Comparison of ENCODE assay signal across 13 cellular contexts in the genomic region with DNA sequence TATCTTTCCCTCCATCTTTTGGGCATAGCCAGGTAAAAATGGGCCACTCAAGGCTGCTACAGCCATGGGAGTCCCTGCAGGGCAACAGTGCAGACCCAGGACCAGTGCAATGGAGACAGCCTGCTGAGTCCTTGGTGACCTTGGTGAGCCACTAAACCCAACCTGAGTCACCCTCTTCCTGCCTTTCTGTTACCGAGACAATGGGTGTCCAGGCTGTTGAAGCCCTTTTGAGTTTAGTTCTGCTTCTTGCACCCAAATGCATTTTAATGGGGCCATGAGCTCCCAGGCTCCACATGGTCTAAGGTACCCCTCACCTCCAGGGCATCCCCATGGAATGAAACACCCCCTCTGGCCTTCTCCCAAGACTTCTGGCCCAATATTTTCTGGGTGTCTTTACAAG. TPM values are rescaled to one million over a fixed set of nuclear protein-coding genes. Genes with fewer than 3 reads are reported as not detected.
DNase-seq lines count a peak whose midpoint lies in the region; ATAC-seq, FAIRE-seq and TF ChIP-seq lines count a peak whose summit lies in the region.
"Had no signal": no experiment of that assay in that cellular context is flagged by ENCODE, and none has a peak within 500 bp of the region (broad histone marks: within the 10 kb centered on the region; RNA-seq: fewer than 3 reads in every experiment).

No MANE protein-coding gene starts in this region.

- no peaks in the 10 kb centered on the region for H3K79me2 ChIP-seq in OCI-LY7 (ENCODE audit: insufficient read depth, low read depth, low read length)
- no peaks in the 10 kb centered on the region for H3K79me2 ChIP-seq in GM12878 (ENCODE audit: control insufficient read depth, insufficient read depth, low read length)
- H3K79me2 ChIP-seq in Karpas-422 (ENCODE audit: low read length), result no peaks in the 10 kb centered on the region

- no peak overlapping the region for H3K4me3 ChIP-seq in OCI-LY7 (ENCODE audit: low read depth, low read length, poor library complexity, severe bottlenecking)
- H3K4me3 ChIP-seq in GM12878, result no peak overlapping the region
- no peak overlapping the region for H3K4me3 ChIP-seq in Karpas-422 (ENCODE audit: low read length)

- in situ Hi-C loops in GM12878 (cut with MboI), result no loop called here

- no peaks in the 10 kb centered on the region for H4K20me1 ChIP-seq in OCI-LY7 (ENCODE audit: insufficient read depth, low read length)
- H4K20me1 ChIP-seq in GM12878 (ENCODE audit: control insufficient read depth, insufficient read depth), result no peaks in the 10 kb centered on the region
- no peaks in the 10 kb centered on the region for H4K20me1 ChIP-seq in Karpas-422 (ENCODE audit: insufficient read depth, low read depth, low read length)

- no peak overlapping the region for H3K9ac ChIP-seq in GM12878 (ENCODE audit: control insufficient read depth, insufficient read depth, low read length)
- H3K9ac ChIP-seq in Karpas-422 (ENCODE audit: low read length), result no peak overlapping the region

- H3K36me3 ChIP-seq in OCI-LY7 (ENCODE audit: insufficient read depth, low read length), result no peaks in the 10 kb centered on the region
- no peaks in the 10 kb centered on the region for H3K36me3 ChIP-seq in GM12878 (ENCODE audit: control insufficient read depth in 2 of 2, insufficient read depth in 2 of 2, low read length in 1 of 2)
- no peaks in the 10 kb centered on the region for H3K36me3 ChIP-seq in Karpas-422 (ENCODE audit: insufficient read depth, low read length)

- intact Hi-C loops in OCI-LY7 (cut with micrococcal nuclease; ENCODE audit: unreplicated experiment), result no loop called here
- intact Hi-C loops in GM12878 (cut with micrococcal nuclease; ENCODE audit: unreplicated experiment), result loop anchor here (1.0 kb wide), 1 partner anchor 32 kb away; no protein-coding TSS in a partner anchor

- BruUV-seq in OCI-LY7 (replicated peaks; lab: Mats Ljungman, UMichigan), result no TSS peak
- BruUV-seq in GM12878 (replicated peaks; lab: Mats Ljungman, UMichigan), result no TSS peak

- no peak overlapping the region for H3K27ac ChIP-seq in OCI-LY7 (ENCODE audit: low read depth, low read length, poor library complexity, severe bottlenecking)
- H3K27ac ChIP-seq in GM12878 (ENCODE audit: control insufficient read depth, insufficient read depth), result no peak overlapping the region
- no peak overlapping the region for H3K27ac ChIP-seq in Karpas-422 (ENCODE audit: low read length)

- H3K9me2 ChIP-seq in OCI-LY7 (ENCODE audit: insufficient read depth, low read length) (no peaks in the 10 kb centered on the region), Karpas-422 (replicated peaks; ENCODE audit: insufficient read depth, low read length) (no peaks in the 10 kb centered on the region)

- H2AFZ ChIP-seq in OCI-LY7 (ENCODE audit: low read length), result 0 out of 2 replicates have a peak overlapping the region, but pooled peaks have one; percentile 23
- no peak overlapping the region for H2AFZ ChIP-seq in GM12878 (ENCODE audit: control insufficient read depth, low read depth, low read length)
- H2AFZ ChIP-seq in Karpas-422 (ENCODE audit: low read length), result no peak overlapping the region

- DNase-seq in EL (peak; percentile 15), OCI-LY7 (ENCODE audit: low spot score) (no peak), GM12878 (ENCODE audit: low read depth, low spot score) (no peak), renal cortical epithelial cell (ENCODE audit: low read depth) (peak; percentile 30), Karpas-422 (no peak)
- no peak for DNase-seq in stimulated activated CD4-positive, alpha-beta T cell treated with anti-CD3 and anti-CD28 coated beads, Interleukin-1b, Interleukin-23, amount 100 ng/mL, for 48 hours
- DNase-seq: DMS 273 treated with DMSO at 0.1 percent for 48 hours, NCI-H1105 treated with DMSO at 0.1 percent for 48 hours had no signal

- peaks cover 21% of the 10 kb centered on the region for H3K4me1 ChIP-seq in OCI-LY7 (ENCODE audit: insufficient read depth, low read length, poor library complexity, severe bottlenecking)
- peaks cover 34% of the 10 kb centered on the region for H3K4me1 ChIP-seq in GM12878 (ENCODE audit: control insufficient read depth, insufficient read depth, low read length)
- H3K4me1 ChIP-seq in Karpas-422 (ENCODE audit: low read length), result peaks cover 5% of the 10 kb centered on the region

- no peak for TF ChIP-seq POLR2A in GM12878 (IDR thresholded peaks at IDR 0.05; ENCODE audit: low read depth, low read length)

- WGBS in GM12878 (ENCODE audit: insufficient coverage, insufficient replicate concordance, low lambda C conversion rate, missing lambda C conversion rate), result 42% methylated on average over 1 of the region's 1 CpG

- no peak for TF ChIP-seq CTCF in OCI-LY7 (conservative IDR thresholded peaks at IDR 0.05; ENCODE audit: low read length)
- no peak for TF ChIP-seq CTCF in GM12878 (IDR thresholded peaks at IDR 0.05 in 2 of 3, conservative IDR thresholded peaks at IDR 0.05 in 1 of 3; ENCODE audit: control insufficient read depth in 2 of 3, extremely low read depth in 1 of 3, insufficient read depth in 1 of 3, low read depth in 3 of 3, low read length in 3 of 3)

- SMC1A ChIA-PET in GM12878 (lab: Charles Lee; ENCODE audit: uncharacterized antibody, unreplicated experiment), result interaction anchor here (0.7 to 3.7 kb wide), 7 partner anchors 16 to 56 kb away, joined by 3 to 12 read pairs (median 4); no protein-coding TSS in a partner anchor

- H3K27me3 ChIP-seq in GM12878 (replicated peaks in 1 of 2; ENCODE audit: control insufficient read depth in 2 of 2, insufficient read depth in 2 of 2, low read length in 1 of 2) (no peaks in the 10 kb centered on the region), Karpas-422 (ENCODE audit: low read length) (no peaks in the 10 kb centered on the region)

- TF ChIP-seq RAD21 in GM12878 (IDR thresholded peaks at IDR 0.05; ENCODE audit: insufficient read depth, low read depth, low read length), result no peak

- POLR2A ChIA-PET in OCI-LY7 (lab: Charles Lee) (no interaction called here), GM12878 (lab: Charles Lee) (interaction anchor here (0.8 to 2.1 kb wide), 2 partner anchors 28 to 31 kb away, joined by 3 to 9 read pairs; a partner anchor contains a TSS)

- RAD21 ChIA-PET in GM12878 (lab: Charles Lee; ENCODE audit: unreplicated experiment), result interaction anchor here (0.6 to 1.9 kb wide), 3 partner anchors 28 to 107 kb away, joined by 4 to 7 read pairs (median 4); no protein-coding TSS in a partner anchor

- TF ChIP-seq EP300 in GM12878 (IDR thresholded peaks at IDR 0.05; ENCODE audit: borderline replicate concordance in 1 of 2, control insufficient read depth in 1 of 2, low read depth in 2 of 2, low read length in 2 of 2), result no peak

- H3K9me3 ChIP-seq in OCI-LY7 (ENCODE audit: low read length), result no peaks in the 10 kb centered on the region
- H3K9me3 ChIP-seq in GM12878 (replicated peaks; ENCODE audit: control insufficient read depth, insufficient read depth, low read length), result no peaks in the 10 kb centered on the region
- H3K9me3 ChIP-seq in Karpas-422 (ENCODE audit: low read length), result no peaks in the 10 kb centered on the region

- ATAC-seq in GM12878 (peak; percentile 19), HG03571 (IDR thresholded peaks at IDR 0.05; ENCODE audit: unreplicated experiment) (no peak), HG02571 (IDR thresholded peaks at IDR 0.05; ENCODE audit: unreplicated experiment) (no peak)
- ATAC-seq: sciatic nerve had no signal

- FAIRE-seq in GM12878 (lab: Jason Lieb, UNC), result no peak
- FAIRE-seq: bronchial epithelial cell had no signal

- H3K4me2 ChIP-seq in OCI-LY7 (ENCODE audit: low read length) (no peak overlapping the region), GM12878 (ENCODE audit: control insufficient read depth, insufficient read depth) (no peak overlapping the region; the same call in 1 of the 2 replicates), Karpas-422 (ENCODE audit: low read depth, low read length, poor library complexity, severe bottlenecking) (no peak overlapping the region)

- CTCF ChIA-PET in OCI-LY7 (lab: Charles Lee; ENCODE audit: unreplicated experiment) (no interaction called here), GM12878 (lab: Yijun Ruan, JAX) (interaction anchor here (0.7 to 1.2 kb wide), 2 partner anchors 47 to 167 kb away, joined by 3 to 4 read pairs; no protein-coding TSS in a partner anchor)

RNA-seq across cellular contexts. Expression of a gene that starts 0.9 kb away (rescaled TPM):
- total RNA-seq in OCI-LY7 (2014; rRNA removed; shearing (Covaris generic)), result 6.5 and 6.8 TPM in 2 replicates
- total RNA-seq in OCI-LY7 (2022), result 1.3 and 1.4 TPM in 2 replicates
- total RNA-seq in GM12878 (2013; cell fraction: nucleolus; rRNA removed), result 3.1 and 3.6 TPM in 2 replicates
- total RNA-seq in GM12878 (2014; rRNA removed), result 12.3 and 13.0 TPM in 2 replicates
- total RNA-seq in GM12878 (2014; rRNA removed; fragmentation: Illumina TruSeq; extraction: Trizol), result 11.3 and 13.4 TPM in 2 replicates
- 9.9 and 12.6 TPM in 2 replicates for total RNA-seq in GM12878 (2021)
- 23.0 TPM for polyA plus RNA-seq in GM12878 (2011; ENCODE audit: low read depth)
- 8.1 and 15.5 TPM in 2 replicates for polyA plus RNA-seq in GM12878 (2011; rRNA removed)
- 14.9 and 15.1 TPM in 2 replicates for polyA plus RNA-seq in GM12878 (2011; cell fraction: cytosol; rRNA removed)
- polyA plus RNA-seq in GM12878 (2011; cell fraction: nucleus; rRNA removed), result 5.3 and 6.3 TPM in 2 replicates
- 21.2 and 23.6 TPM in 2 replicates for polyA plus RNA-seq in GM12878 (2012)
- polyA plus RNA-seq in GM12878 (2014; fragmentation: Illumina TruSeq; extraction: Trizol), result 11.8 and 12.2 TPM in 2 replicates
- polyA plus RNA-seq in GM12878 (2014; fragmentation: Nextera tagmentation; extraction: Ambion mirVana), result 10 to 100 TPM; 23.7 to 34.3 TPM
- polyA plus RNA-seq in GM12878 (2014; rRNA removed), result 13.3 and 13.5 TPM in 2 replicates
- polyA plus RNA-seq in GM12878 (2016; fragmentation: Nextera tagmentation; extraction: Ambion mirVana), result 1 to 10 TPM; 6.0 to 7.1 TPM
- 5.6 and 7.2 TPM in 2 replicates for polyA minus RNA-seq in GM12878 (2011; rRNA and poly(A)+ RNA removed)
- polyA minus RNA-seq in GM12878 (2011; cell fraction: cytosol; rRNA and poly(A)+ RNA removed), result 1.8 and 4.1 TPM in 2 replicates
- 0.48 and 1.1 TPM in 2 replicates for polyA minus RNA-seq in GM12878 (2011; cell fraction: nucleus; rRNA and poly(A)+ RNA removed)
- 36.4 and 83.2 TPM in 2 replicates for total RNA-seq in renal cortical epithelial cell
- total RNA-seq in Karpas-422 (2014; rRNA removed; shearing (Covaris generic); ENCODE audit: low replicate concordance), result not detected in 2 replicates

RNA-seq across cellular contexts. Expression of a gene that starts 27.4 kb away (rescaled TPM):
- total RNA-seq in OCI-LY7 (2014; rRNA removed; shearing (Covaris generic)), result not detected in 2 replicates
- not detected in 2 replicates for total RNA-seq in OCI-LY7 (2022)
- 1.1 and 1.7 TPM in 2 replicates for total RNA-seq in GM12878 (2013; cell fraction: nucleolus; rRNA removed)
- 8.2 and 8.5 TPM in 2 replicates for total RNA-seq in GM12878 (2014; rRNA removed)
- 8.2 and 8.6 TPM in 2 replicates for total RNA-seq in GM12878 (2014; rRNA removed; fragmentation: Illumina TruSeq; extraction: Trizol)
- total RNA-seq in GM12878 (2021), result 4.6 and 5.2 TPM in 2 replicates
- 21.4 TPM for polyA plus RNA-seq in GM12878 (2011; ENCODE audit: low read depth)
- polyA plus RNA-seq in GM12878 (2011; rRNA removed), result 2.5 and 4.6 TPM in 2 replicates
- polyA plus RNA-seq in GM12878 (2011; cell fraction: cytosol; rRNA removed), result 4.8 and 7.6 TPM in 2 replicates
- 2.0 and 2.5 TPM in 2 replicates for polyA plus RNA-seq in GM12878 (2011; cell fraction: nucleus; rRNA removed)
- 6.3 and 17.6 TPM in 2 replicates for polyA plus RNA-seq in GM12878 (2012)
- 10.8 and 13.4 TPM in 2 replicates for polyA plus RNA-seq in GM12878 (2014; fragmentation: Illumina TruSeq; extraction: Trizol)
- polyA plus RNA-seq in GM12878 (2014; fragmentation: Nextera tagmentation; extraction: Ambion mirVana), result 10 to 100 TPM; 15.7 to 25.9 TPM
- polyA plus RNA-seq in GM12878 (2014; rRNA removed), result 10.9 and 11.5 TPM in 2 replicates
- polyA plus RNA-seq in GM12878 (2016; fragmentation: Nextera tagmentation; extraction: Ambion mirVana), result 1 to 10 TPM; 5.6 to 5.9 TPM
- 1.8 and 3.9 TPM in 2 replicates for polyA minus RNA-seq in GM12878 (2011; rRNA and poly(A)+ RNA removed)
- not detected in 2 replicates for polyA minus RNA-seq in GM12878 (2011; cell fraction: cytosol; rRNA and poly(A)+ RNA removed)
- not detected in 2 replicates for polyA minus RNA-seq in GM12878 (2011; cell fraction: nucleus; rRNA and poly(A)+ RNA removed)
- not detected in 2 replicates for total RNA-seq in renal cortical epithelial cell
- total RNA-seq in Karpas-422 (2014; rRNA removed; shearing (Covaris generic); ENCODE audit: low replicate concordance), result not detected in 2 replicates
- total RNA-seq: fibroblast of villous mesenchyme, sciatic nerve had no signal

RNA-seq across cellular contexts. Expression of a gene that starts 29.9 kb away (rescaled TPM):
- total RNA-seq in OCI-LY7 (2014; rRNA removed; shearing (Covaris generic)), result not detected in 2 replicates
- total RNA-seq in OCI-LY7 (2022), result not detected in 2 replicates
- not detected in 2 replicates for total RNA-seq in GM12878 (2013; cell fraction: nucleolus; rRNA removed)
- total RNA-seq in GM12878 (2014; rRNA removed), result not detected in 2 replicates
- total RNA-seq in GM12878 (2014; rRNA removed; fragmentation: Illumina TruSeq; extraction: Trizol), result not detected in 2 replicates
- not detected in 2 replicates for total RNA-seq in GM12878 (2021)
- polyA plus RNA-seq in GM12878 (2011; ENCODE audit: low read depth), result not detected
- not detected in 2 replicates for polyA plus RNA-seq in GM12878 (2011; rRNA removed)
- polyA plus RNA-seq in GM12878 (2011; cell fraction: cytosol; rRNA removed), result not detected in 2 replicates
- polyA plus RNA-seq in GM12878 (2011; cell fraction: nucleus; rRNA removed), result not detected in 2 replicates
- not detected in 2 replicates for polyA plus RNA-seq in GM12878 (2012)
- polyA plus RNA-seq in GM12878 (2014; fragmentation: Illumina TruSeq; extraction: Trizol), result not detected in 2 replicates
- polyA plus RNA-seq in GM12878 (2014; fragmentation: Nextera tagmentation; extraction: Ambion mirVana), result not detected
- polyA plus RNA-seq in GM12878 (2014; rRNA removed), result not detected in 2 replicates
- not detected for polyA plus RNA-seq in GM12878 (2016; fragmentation: Nextera tagmentation; extraction: Ambion mirVana)
- polyA minus RNA-seq in GM12878 (2011; rRNA and poly(A)+ RNA removed), result not detected in 2 replicates
- not detected in 2 replicates for polyA minus RNA-seq in GM12878 (2011; cell fraction: cytosol; rRNA and poly(A)+ RNA removed)
- polyA minus RNA-seq in GM12878 (2011; cell fraction: nucleus; rRNA and poly(A)+ RNA removed), result not detected in 2 replicates
- not detected in 2 replicates for total RNA-seq in renal cortical epithelial cell
- not detected in 2 replicates for total RNA-seq in Karpas-422 (2014; rRNA removed; shearing (Covaris generic); ENCODE audit: low replicate concordance)
- total RNA-seq: bronchial epithelial cell, fibroblast of villous mesenchyme had no signal

RNA-seq across cellular contexts. Expression of a gene that starts 44.8 kb away (rescaled TPM):
- not detected in 2 replicates for total RNA-seq in OCI-LY7 (2014; rRNA removed; shearing (Covaris generic))
- total RNA-seq in OCI-LY7 (2022), result not detected in 2 replicates
- total RNA-seq in GM12878 (2013; cell fraction: nucleolus; rRNA removed), result not detected in 2 replicates
- not detected in 2 replicates for total RNA-seq in GM12878 (2014; rRNA removed)
- not detected in 2 replicates for total RNA-seq in GM12878 (2014; rRNA removed; fragmentation: Illumina TruSeq; extraction: Trizol)
- not detected in 2 replicates for total RNA-seq in GM12878 (2021)
- not detected for polyA plus RNA-seq in GM12878 (2011; ENCODE audit: low read depth)
- polyA plus RNA-seq in GM12878 (2011; rRNA removed), result not detected in 2 replicates
- polyA plus RNA-seq in GM12878 (2011; cell fraction: cytosol; rRNA removed), result not detected in 2 replicates
- not detected in 2 replicates for polyA plus RNA-seq in GM12878 (2011; cell fraction: nucleus; rRNA removed)
- not detected in 2 replicates for polyA plus RNA-seq in GM12878 (2012)
- polyA plus RNA-seq in GM12878 (2014; fragmentation: Illumina TruSeq; extraction: Trizol), result not detected in 2 replicates
- polyA plus RNA-seq in GM12878 (2014; fragmentation: Nextera tagmentation; extraction: Ambion mirVana), result not detected
- polyA plus RNA-seq in GM12878 (2014; rRNA removed), result not detected in 2 replicates
- polyA plus RNA-seq in GM12878 (2016; fragmentation: Nextera tagmentation; extraction: Ambion mirVana), result not detected
- polyA minus RNA-seq in GM12878 (2011; rRNA and poly(A)+ RNA removed), result not detected in 2 replicates
- polyA minus RNA-seq in GM12878 (2011; cell fraction: cytosol; rRNA and poly(A)+ RNA removed), result not detected in 2 replicates
- not detected in 2 replicates for polyA minus RNA-seq in GM12878 (2011; cell fraction: nucleus; rRNA and poly(A)+ RNA removed)
- 0.40 TPM in 1 of 2 replicates, not detected in the other for total RNA-seq in renal cortical epithelial cell
- total RNA-seq in Karpas-422 (2014; rRNA removed; shearing (Covaris generic); ENCODE audit: low replicate concordance), result not detected in 2 replicates
- total RNA-seq: bronchial epithelial cell, fibroblast of villous mesenchyme had no signal

Comparison
In these comparisons a context has a peak if more than half of its experiments do, and no peak if none do; other contexts are left out.
1. DNase-seq: peak in EL (single experiment) and renal cortical epithelial cell (single experiment); none in OCI-LY7 (single experiment), GM12878 (single experiment), Karpas-422 (single experiment) and stimulated activated CD4-positive, alpha-beta T cell treated with anti-CD3 and anti-CD28 coated beads, Interleukin-1b, Interleukin-23, amount 100 ng/mL, for 48 hours (single experiment).